In genomic region chr14:58898655-58899316, GRCh38 we compare ENCODE assay signal across 1 cellular context.
TF ChIP-seq lines count a peak whose summit lies in the region.

No MANE protein-coding gene starts in this region.

TF ChIP-seq in HCT116, 20 proteins besides CTCF, POLR2A, EP300 and RAD21 (continued from another document):
- TF ChIP-seq REST (IDR thresholded peaks at IDR 0.05; ENCODE audit: low read depth) = no peak
- no peak for TF ChIP-seq EZH2 (IDR thresholded peaks at IDR 0.05)
- no peak for TF ChIP-seq SP1 (IDR thresholded peaks at IDR 0.05; ENCODE audit: low read depth)
- TF ChIP-seq YY1 (IDR thresholded peaks at IDR 0.05; ENCODE audit: extremely low read depth, insufficient replicate concordance, low read depth, low read length) = no peak
- TF ChIP-seq TCF7L2 (IDR thresholded peaks at IDR 0.05; ENCODE audit: borderline replicate concordance, extremely low read depth, insufficient read depth, insufficient read length) = no peak
- TF ChIP-seq CEBPB (IDR thresholded peaks at IDR 0.05; ENCODE audit: low read depth) = no peak
- no peak for TF ChIP-seq ZNF274 (IDR thresholded peaks at IDR 0.05; ENCODE audit: low read depth, low read length)
- peak; percentile 25; the same call in 1 of the 2 replicates for TF ChIP-seq SIN3A (IDR thresholded peaks at IDR 0.05; ENCODE audit: low read depth)
- no peak for TF ChIP-seq SRF (IDR thresholded peaks at IDR 0.05; ENCODE audit: low read depth)
- 0 out of 2 replicates have a peak, but pooled peaks have one; percentile 13 for TF ChIP-seq CBX3 (IDR thresholded peaks at IDR 0.05; ENCODE audit: low read depth)
